Comparison of ENCODE assay signal across 10 cellular contexts in the genomic region with DNA sequence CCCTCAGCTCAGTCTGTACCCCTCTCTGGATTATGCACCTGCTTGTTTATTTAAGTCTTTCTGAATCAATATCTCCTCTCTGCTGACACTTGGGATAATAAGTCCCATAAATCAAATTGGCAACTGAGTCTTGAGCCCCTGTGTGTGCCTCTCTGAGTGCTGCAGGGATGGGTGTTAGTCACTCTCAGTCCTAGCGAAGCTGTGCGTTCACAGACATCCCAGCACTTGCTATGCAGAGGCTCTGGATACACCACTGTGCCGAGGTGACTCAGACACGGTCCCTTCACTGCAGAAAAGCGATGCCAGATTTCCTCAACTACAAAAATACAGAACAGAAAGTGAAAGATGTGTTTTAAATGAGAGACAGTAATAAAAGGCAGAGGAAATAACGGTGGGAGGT. TPM values are rescaled to one million over a fixed set of nuclear protein-coding genes. Genes with fewer than 3 reads are reported as not detected.
A peak's percentile ranks its signal among the peaks of the same experiment; 100 is the strongest.
DNase-seq lines count a peak whose midpoint lies in the region; ATAC-seq and TF ChIP-seq lines count a peak whose summit lies in the region.
"Had no signal": no experiment of that assay in that cellular context is flagged by ENCODE, and none has a peak within 500 bp of the region (broad histone marks: within the 10 kb centered on the region; RNA-seq: fewer than 3 reads in every experiment).

No MANE protein-coding gene starts in this region.

- CTCF ChIA-PET in WTC11 (lab: Charles Lee), result interaction anchor here (1.1 to 1.6 kb wide), 2 partner anchors 18 to 119 kb away, joined by 3 read pairs; no protein-coding TSS in a partner anchor

- no peak overlapping the region for H2AFZ ChIP-seq in hepatocyte

- H3K27me3 ChIP-seq in hepatocyte, result peaks cover 19% of the 10 kb centered on the region

- H3K4me2 ChIP-seq in hepatocyte, result no peak overlapping the region

- no peak for TF ChIP-seq CTCF in WTC11 (IDR thresholded peaks at IDR 0.05)
- no peak for TF ChIP-seq CTCF in glutamatergic neuron (IDR thresholded peaks at IDR 0.05; ENCODE audit: partially characterized antibody, unreplicated experiment)
- TF ChIP-seq CTCF in hepatocyte (IDR thresholded peaks at IDR 0.05; ENCODE audit: poor library complexity), result no peak

- H3K27me3 Mint-ChIP-seq in WTC11 (ENCODE audit: low read depth), result no peaks in the 10 kb centered on the region; the same call in 1 of the 2 replicates
- H3K27me3 Mint-ChIP-seq in glutamatergic neuron (ENCODE audit: unreplicated experiment), result no peaks in the 10 kb centered on the region

- DNase-seq in NCI-H2107 treated with DMSO at 0.1 percent for 48 hours (lab: John Stamatoyannopoulos, UW; ENCODE audit: unreplicated experiment) (peak; percentile 5), NCI-H2107 (lab: John Stamatoyannopoulos, UW) (no peak), WTC11 (ENCODE audit: low spot score) (no peak), glutamatergic neuron (no peak), hepatocyte (ENCODE audit: low spot score) (no peak), DMS53 (lab: John Stamatoyannopoulos, UW) (no peak)
- peak; percentile 4 for DNase-seq in stimulated activated naive CD4-positive, alpha-beta T cell treated with Interleukin-2 at 50 U/mL for 16 hours (lab: John Stamatoyannopoulos, UW)
- DNase-seq: left cardiac atrium had no signal

- H3K9me3 Mint-ChIP-seq in WTC11, result peaks cover 3% of the 10 kb centered on the region
- no peaks in the 10 kb centered on the region for H3K9me3 Mint-ChIP-seq in glutamatergic neuron (ENCODE audit: unreplicated experiment)

- no peaks in the 10 kb centered on the region for H3K9me2 ChIP-seq in hepatocyte (replicated peaks; ENCODE audit: insufficient read depth)

- H3K27ac Mint-ChIP-seq in WTC11 (peak overlapping the region; percentile 67), glutamatergic neuron (ENCODE audit: unreplicated experiment) (peak overlapping the region; percentile 13)

- H3K4me3 ChIP-seq in hepatocyte, result no peak overlapping the region

- H3K79me2 ChIP-seq in hepatocyte, result no peaks in the 10 kb centered on the region

- H3K9me3 ChIP-seq in hepatocyte (ENCODE audit: low read depth), result no peaks in the 10 kb centered on the region

- no peaks in the 10 kb centered on the region for H3K4me1 ChIP-seq in hepatocyte (ENCODE audit: insufficient read depth)

- no peaks in the 10 kb centered on the region for H3K36me3 ChIP-seq in hepatocyte (replicated peaks; ENCODE audit: insufficient read depth, low read depth)

- POLR2A ChIA-PET in WTC11 (lab: Charles Lee), result no interaction called here

- H3K4me3 Mint-ChIP-seq in WTC11 (no peak overlapping the region), glutamatergic neuron (ENCODE audit: unreplicated experiment) (no peak overlapping the region)

- ATAC-seq in WTC11 (no peak), HG02759 (IDR thresholded peaks at IDR 0.05; ENCODE audit: unreplicated experiment) (no peak)
- ATAC-seq: left cardiac atrium, SK-N-SH treated with all-trans-retinoic acid at 6 μM for 48 hours had no signal

- H3K36me3 Mint-ChIP-seq in WTC11 (no peaks in the 10 kb centered on the region), glutamatergic neuron (ENCODE audit: unreplicated experiment) (no peaks in the 10 kb centered on the region)

- H3K27ac ChIP-seq in hepatocyte, result no peak overlapping the region

- H3K4me1 Mint-ChIP-seq in WTC11 (peaks cover 79% of the 10 kb centered on the region), glutamatergic neuron (ENCODE audit: low read depth, unreplicated experiment) (peaks cover 39% of the 10 kb centered on the region)

- H4K20me1 ChIP-seq in hepatocyte (ENCODE audit: insufficient read depth, poor library complexity, severe bottlenecking), result no peaks in the 10 kb centered on the region

- WGBS in hepatocyte (ENCODE audit: low lambda C conversion rate, missing lambda C conversion rate), result 74% methylated on average over 6 of the region's 6 CpGs

TF ChIP-seq in WTC11, 78 proteins besides CTCF, POLR2A, EP300 and RAD21:
- TF ChIP-seq, protein P1, sequence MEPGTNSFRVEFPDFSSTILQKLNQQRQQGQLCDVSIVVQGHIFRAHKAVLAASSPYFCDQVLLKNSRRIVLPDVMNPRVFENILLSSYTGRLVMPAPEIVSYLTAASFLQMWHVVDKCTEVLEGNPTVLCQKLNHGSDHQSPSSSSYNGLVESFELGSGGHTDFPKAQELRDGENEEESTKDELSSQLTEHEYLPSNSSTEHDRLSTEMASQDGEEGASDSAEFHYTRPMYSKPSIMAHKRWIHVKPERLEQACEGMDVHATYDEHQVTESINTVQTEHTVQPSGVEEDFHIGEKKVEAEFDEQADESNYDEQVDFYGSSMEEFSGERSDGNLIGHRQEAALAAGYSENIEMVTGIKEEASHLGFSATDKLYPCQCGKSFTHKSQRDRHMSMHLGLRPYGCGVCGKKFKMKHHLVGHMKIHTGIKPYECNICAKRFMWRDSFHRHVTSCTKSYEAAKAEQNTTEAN (CRISPR knock-in tag; IDR thresholded peaks at IDR 0.05), result no peak
- 0 out of 2 replicates have a peak, but pooled peaks have one; percentile 23 for TF ChIP-seq ZBTB21 (CRISPR knock-in tag; IDR thresholded peaks at IDR 0.05; ENCODE audit: borderline replicate concordance)
- TF ChIP-seq MXD4 (CRISPR knock-in tag; IDR thresholded peaks at IDR 0.05; ENCODE audit: borderline replicate concordance), result no peak
- no peak for TF ChIP-seq IRF2 (CRISPR knock-in tag; IDR thresholded peaks at IDR 0.05; ENCODE audit: borderline replicate concordance, low read depth)
- TF ChIP-seq, protein P2, sequence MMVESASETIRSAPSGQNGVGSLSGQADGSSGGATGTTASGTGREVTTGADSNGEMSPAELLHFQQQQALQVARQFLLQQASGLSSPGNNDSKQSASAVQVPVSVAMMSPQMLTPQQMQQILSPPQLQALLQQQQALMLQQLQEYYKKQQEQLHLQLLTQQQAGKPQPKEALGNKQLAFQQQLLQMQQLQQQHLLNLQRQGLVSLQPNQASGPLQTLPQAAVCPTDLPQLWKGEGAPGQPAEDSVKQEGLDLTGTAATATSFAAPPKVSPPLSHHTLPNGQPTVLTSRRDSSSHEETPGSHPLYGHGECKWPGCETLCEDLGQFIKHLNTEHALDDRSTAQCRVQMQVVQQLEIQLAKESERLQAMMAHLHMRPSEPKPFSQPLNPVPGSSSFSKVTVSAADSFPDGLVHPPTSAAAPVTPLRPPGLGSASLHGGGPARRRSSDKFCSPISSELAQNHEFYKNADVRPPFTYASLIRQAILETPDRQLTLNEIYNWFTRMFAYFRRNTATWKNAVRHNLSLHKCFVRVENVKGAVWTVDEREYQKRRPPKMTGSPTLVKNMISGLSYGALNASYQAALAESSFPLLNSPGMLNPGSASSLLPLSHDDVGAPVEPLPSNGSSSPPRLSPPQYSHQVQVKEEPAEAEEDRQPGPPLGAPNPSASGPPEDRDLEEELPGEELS (CRISPR knock-in tag; IDR thresholded peaks at IDR 0.05), result no peak
- TF ChIP-seq TEAD4 (CRISPR knock-in tag; IDR thresholded peaks at IDR 0.05), result no peak
- TF ChIP-seq, protein P3, sequence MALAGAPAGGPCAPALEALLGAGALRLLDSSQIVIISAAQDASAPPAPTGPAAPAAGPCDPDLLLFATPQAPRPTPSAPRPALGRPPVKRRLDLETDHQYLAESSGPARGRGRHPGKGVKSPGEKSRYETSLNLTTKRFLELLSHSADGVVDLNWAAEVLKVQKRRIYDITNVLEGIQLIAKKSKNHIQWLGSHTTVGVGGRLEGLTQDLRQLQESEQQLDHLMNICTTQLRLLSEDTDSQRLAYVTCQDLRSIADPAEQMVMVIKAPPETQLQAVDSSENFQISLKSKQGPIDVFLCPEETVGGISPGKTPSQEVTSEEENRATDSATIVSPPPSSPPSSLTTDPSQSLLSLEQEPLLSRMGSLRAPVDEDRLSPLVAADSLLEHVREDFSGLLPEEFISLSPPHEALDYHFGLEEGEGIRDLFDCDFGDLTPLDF (CRISPR knock-in tag; IDR thresholded peaks at IDR 0.05), result no peak
- TF ChIP-seq, protein P4, sequence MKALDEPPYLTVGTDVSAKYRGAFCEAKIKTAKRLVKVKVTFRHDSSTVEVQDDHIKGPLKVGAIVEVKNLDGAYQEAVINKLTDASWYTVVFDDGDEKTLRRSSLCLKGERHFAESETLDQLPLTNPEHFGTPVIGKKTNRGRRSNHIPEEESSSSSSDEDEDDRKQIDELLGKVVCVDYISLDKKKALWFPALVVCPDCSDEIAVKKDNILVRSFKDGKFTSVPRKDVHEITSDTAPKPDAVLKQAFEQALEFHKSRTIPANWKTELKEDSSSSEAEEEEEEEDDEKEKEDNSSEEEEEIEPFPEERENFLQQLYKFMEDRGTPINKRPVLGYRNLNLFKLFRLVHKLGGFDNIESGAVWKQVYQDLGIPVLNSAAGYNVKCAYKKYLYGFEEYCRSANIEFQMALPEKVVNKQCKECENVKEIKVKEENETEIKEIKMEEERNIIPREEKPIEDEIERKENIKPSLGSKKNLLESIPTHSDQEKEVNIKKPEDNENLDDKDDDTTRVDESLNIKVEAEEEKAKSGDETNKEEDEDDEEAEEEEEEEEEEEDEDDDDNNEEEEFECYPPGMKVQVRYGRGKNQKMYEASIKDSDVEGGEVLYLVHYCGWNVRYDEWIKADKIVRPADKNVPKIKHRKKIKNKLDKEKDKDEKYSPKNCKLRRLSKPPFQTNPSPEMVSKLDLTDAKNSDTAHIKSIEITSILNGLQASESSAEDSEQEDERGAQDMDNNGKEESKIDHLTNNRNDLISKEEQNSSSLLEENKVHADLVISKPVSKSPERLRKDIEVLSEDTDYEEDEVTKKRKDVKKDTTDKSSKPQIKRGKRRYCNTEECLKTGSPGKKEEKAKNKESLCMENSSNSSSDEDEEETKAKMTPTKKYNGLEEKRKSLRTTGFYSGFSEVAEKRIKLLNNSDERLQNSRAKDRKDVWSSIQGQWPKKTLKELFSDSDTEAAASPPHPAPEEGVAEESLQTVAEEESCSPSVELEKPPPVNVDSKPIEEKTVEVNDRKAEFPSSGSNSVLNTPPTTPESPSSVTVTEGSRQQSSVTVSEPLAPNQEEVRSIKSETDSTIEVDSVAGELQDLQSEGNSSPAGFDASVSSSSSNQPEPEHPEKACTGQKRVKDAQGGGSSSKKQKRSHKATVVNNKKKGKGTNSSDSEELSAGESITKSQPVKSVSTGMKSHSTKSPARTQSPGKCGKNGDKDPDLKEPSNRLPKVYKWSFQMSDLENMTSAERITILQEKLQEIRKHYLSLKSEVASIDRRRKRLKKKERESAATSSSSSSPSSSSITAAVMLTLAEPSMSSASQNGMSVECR (CRISPR knock-in tag; IDR thresholded peaks at IDR 0.05; ENCODE audit: borderline replicate concordance), result no peak
TF ChIP-seq in WTC11: peak in this region for 1.

RNA-seq across cellular contexts. Expression of a gene that starts 4.1 kb away (rescaled TPM):
- 0.16 to 0.24 TPM (median 0.21 TPM) in 3 replicates for total RNA-seq in WTC11 (2021)
- total RNA-seq in glutamatergic neuron (ENCODE audit: unreplicated experiment), result 0.29 TPM
- 0.07 and 0.36 TPM in 2 replicates for total RNA-seq in hepatocyte
- polyA plus RNA-seq in hepatocyte, result 0.18 and 0.19 TPM in 2 replicates

Comparison
In these comparisons a context has a peak if more than half of its experiments do, and no peak if none do; other contexts are left out.
1. DNase-seq: peak in NCI-H2107 treated with DMSO at 0.1 percent for 48 hours (single experiment) and stimulated activated naive CD4-positive, alpha-beta T cell treated with Interleukin-2 at 50 U/mL for 16 hours (single experiment); none in NCI-H2107 (single experiment), WTC11 (single experiment), glutamatergic neuron (single experiment), hepatocyte (single experiment) and DMS53 (single experiment).